In genomic region chr16:1326946-1327618, GRCh38 we compare ENCODE assay signal across 22 cellular contexts. TPM values are rescaled to one million over a fixed set of nuclear protein-coding genes. Genes with fewer than 3 reads are reported as not detected.
DNase-seq lines count a peak whose midpoint lies in the region; ATAC-seq and TF ChIP-seq lines count a peak whose summit lies in the region.
"Had no signal": no experiment of that assay in that cellular context is flagged by ENCODE, and none has a peak within 500 bp of the region (broad histone marks: within the 10 kb centered on the region; RNA-seq: fewer than 3 reads in every experiment).

No MANE protein-coding gene starts in this region.

- H3K4me2 ChIP-seq in H9 (ENCODE audit: insufficient read depth, insufficient read length, low read length) = no peak overlapping the region
- no peak overlapping the region for H3K4me2 ChIP-seq in OCI-LY1 (ENCODE audit: low read length)
- no peak overlapping the region for H3K4me2 ChIP-seq in neuronal stem cell (ENCODE audit: insufficient read depth, low read length, poor library complexity, severe bottlenecking)
- H3K4me2 ChIP-seq: SK-N-SH had no signal

- no peak overlapping the region for H3K4me3 Mint-ChIP-seq in H9
- H3K4me3 Mint-ChIP-seq in brain = no peak overlapping the region
- no peak overlapping the region for H3K4me3 Mint-ChIP-seq in activated CD4-positive, alpha-beta T cell treated with anti-CD3 and anti-CD28 coated beads, Interleukin-2, amount 10 ng/mL, durations not matched to agents 7 days and 5 days
- H3K4me3 Mint-ChIP-seq in activated naive CD4-positive, alpha-beta T cell treated with anti-CD3 and anti-CD28 coated beads for 36 hours = no peak overlapping the region

- TF ChIP-seq CTCF in H9 (conservative IDR thresholded peaks at IDR 0.05) (no peak), OCI-LY1 (IDR thresholded peaks at IDR 0.05; ENCODE audit: low read length) (no peak), brain (conservative IDR thresholded peaks at IDR 0.05) (no peak)

- H2BK5ac ChIP-seq in H9 (ENCODE audit: insufficient read length, low read length) = no peak overlapping the region
- H2BK5ac ChIP-seq in neuronal stem cell (ENCODE audit: low read length) = no peak overlapping the region

- peak overlapping the region in 1 of 3 experiments; percentile 57; a peak in 2 of 7 replicates for H3K27ac Mint-ChIP-seq in H9
- H3K27ac Mint-ChIP-seq in brain = peak overlapping the region in 3 of 5 experiments; percentile 37 to 70 (median 64)
- H3K27ac Mint-ChIP-seq in activated CD4-positive, alpha-beta T cell treated with anti-CD3 and anti-CD28 coated beads, Interleukin-2, amount 10 ng/mL, durations not matched to agents 7 days and 5 days = no peak overlapping the region
- H3K27ac Mint-ChIP-seq in activated naive CD4-positive, alpha-beta T cell treated with anti-CD3 and anti-CD28 coated beads for 36 hours = no peak overlapping the region
- H3K27ac Mint-ChIP-seq: CD4-positive, CD25-positive, alpha-beta regulatory T cell had no signal

- CTCF ChIA-PET in activated CD4-positive, alpha-beta T cell treated with anti-CD3 and anti-CD28 coated beads, Interleukin-2, amount 10 ng/mL, durations not matched to agents 7 days and 5 days (lab: Charles Lee) = interaction anchor here (1.5 kb wide), 1 partner anchor 40 kb away, joined by 3 read pairs; no protein-coding TSS in a partner anchor
- CTCF ChIA-PET in activated naive CD4-positive, alpha-beta T cell treated with anti-CD3 and anti-CD28 coated beads for 36 hours (lab: Charles Lee) = no interaction called here

- H3K23ac ChIP-seq in H9 (ENCODE audit: insufficient read length, low read depth, low read length) (no peak overlapping the region), neuronal stem cell (ENCODE audit: low read depth, low read length, poor library complexity) (no peak overlapping the region)

- no peak for DNase-seq in H9
- no peak for DNase-seq in neuronal stem cell (ENCODE audit: low spot score)
- no peak for DNase-seq in activated CD4-positive, alpha-beta T cell treated with anti-CD3 and anti-CD28 coated beads, Interleukin-2, amount 10 ng/mL, durations not matched to agents 7 days and 5 days
- DNase-seq in activated naive CD4-positive, alpha-beta T cell treated with anti-CD3 and anti-CD28 coated beads for 36 hours = no peak
- DNase-seq in Kasumi-1 (lab: John Stamatoyannopoulos, UW) = no peak
- DNase-seq: ACHN; AML-193; Caco-2; CD4-positive, CD25-positive, alpha-beta regulatory T cell; DMS153; GF-D8; KG1; NCI-H187 treated with DMSO at 0.1 percent for 48 hours; NCI-H226; NCI-H524 treated with DMSO at 0.1 percent for 48 hours; SHP77 treated with DMSO at 0.1 percent for 48 hours; SK-N-SH had no signal

- H4K8ac ChIP-seq in H9 (replicated peaks; ENCODE audit: insufficient read length, low read depth, low read length) = no peak overlapping the region
- no peak overlapping the region for H4K8ac ChIP-seq in neuronal stem cell (ENCODE audit: low read depth, low read length)

- H2BK12ac ChIP-seq in H9 (ENCODE audit: insufficient read length, low read depth, low read length) (no peak overlapping the region), neuronal stem cell (ENCODE audit: low read length) (no peak overlapping the region)

- H3K4me3 ChIP-seq in OCI-LY1 (ENCODE audit: low read depth, low read length, poor library complexity, severe bottlenecking) = no peak overlapping the region
- no peak overlapping the region for H3K4me3 ChIP-seq in neuronal stem cell (ENCODE audit: low read length in 2 of 2)

- no peak overlapping the region for H2AK5ac ChIP-seq in H9 (ENCODE audit: insufficient read length, low read length)
- H2AK5ac ChIP-seq in neuronal stem cell (ENCODE audit: low read depth, low read length) = peak overlapping the region; percentile 3

- H3K18ac ChIP-seq in H9 (ENCODE audit: insufficient read length, low read depth, low read length) (no peak overlapping the region), neuronal stem cell (ENCODE audit: low read length) (peak overlapping the region; percentile 60)

- no peak overlapping the region for H3K56ac ChIP-seq in H9 (ENCODE audit: insufficient read length, low read depth, low read length)

- H3K9me3 ChIP-seq in H9 (ENCODE audit: control insufficient read depth, low read depth, low read length) (no peaks in the 10 kb centered on the region), OCI-LY1 (ENCODE audit: low read length) (no peaks in the 10 kb centered on the region), neuronal stem cell (replicated peaks in 1 of 2; ENCODE audit: control insufficient read depth in 2 of 2, insufficient read depth in 1 of 2, low read depth in 1 of 2, low read length in 2 of 2) (peaks cover 6 to 7% of the 10 kb centered on the region in 2 donors)
- H3K9me3 ChIP-seq: Caco-2, SK-N-SH had no signal

- H3K27ac ChIP-seq in H9 (ENCODE audit: insufficient read length, low read depth, low read length) (no peak overlapping the region), OCI-LY1 (ENCODE audit: low read depth, low read length, poor library complexity, severe bottlenecking) (peak overlapping the region; percentile 68), neuronal stem cell (replicated peaks; ENCODE audit: low read length) (peak overlapping the region; percentile 51)

- H3K23me2 ChIP-seq in H9 (ENCODE audit: insufficient read length, low read depth, low read length, poor library complexity, severe bottlenecking) = peaks cover 3% of the 10 kb centered on the region

- H2BK20ac ChIP-seq in H9 (ENCODE audit: low read depth, low read length, poor library complexity, severe bottlenecking) = no peak overlapping the region

- no peaks in the 10 kb centered on the region for H3K9me3 Mint-ChIP-seq in H9
- H3K9me3 Mint-ChIP-seq in brain = no peaks in the 10 kb centered on the region
- H3K9me3 Mint-ChIP-seq in activated CD4-positive, alpha-beta T cell treated with anti-CD3 and anti-CD28 coated beads, Interleukin-2, amount 10 ng/mL, durations not matched to agents 7 days and 5 days = no peaks in the 10 kb centered on the region
- no peaks in the 10 kb centered on the region for H3K9me3 Mint-ChIP-seq in activated naive CD4-positive, alpha-beta T cell treated with anti-CD3 and anti-CD28 coated beads for 36 hours
- H3K9me3 Mint-ChIP-seq: CD4-positive, CD25-positive, alpha-beta regulatory T cell had no signal

- H2BK15ac ChIP-seq in H9 (ENCODE audit: low read depth, low read length) (0 out of 2 replicates have a peak overlapping the region, but pooled peaks have one; percentile 9), neuronal stem cell (ENCODE audit: low read length) (no peak overlapping the region)

- no peak overlapping the region for H4K5ac ChIP-seq in H9 (ENCODE audit: insufficient read length, low read depth, low read length)

- H3T11ph ChIP-seq in H9 (ENCODE audit: low read length) = no peak overlapping the region

- no peaks in the 10 kb centered on the region for H3K27me3 ChIP-seq in H9 (ENCODE audit: insufficient read depth, low read length)
- no peaks in the 10 kb centered on the region for H3K27me3 ChIP-seq in OCI-LY1 (ENCODE audit: insufficient read depth, low read length)
- H3K27me3 ChIP-seq in neuronal stem cell (ENCODE audit: control insufficient read depth in 3 of 3, insufficient read depth in 3 of 3, low read depth in 1 of 3, low read length in 3 of 3) = peaks cover 0 to 12% (median 1%) of the 10 kb centered on the region in 3 experiments

- H2AFZ ChIP-seq in H9 (ENCODE audit: low read length) = no peak overlapping the region
- H2AFZ ChIP-seq in OCI-LY1 (ENCODE audit: low read length) = no peak overlapping the region
- H2AFZ ChIP-seq in neuronal stem cell (ENCODE audit: low read length) = no peak overlapping the region

- H2BK120ac ChIP-seq in H9 (ENCODE audit: low read depth, low read length, poor library complexity, severe bottlenecking) (no peak overlapping the region), neuronal stem cell (ENCODE audit: low read depth, low read length) (no peak overlapping the region)

- H3K4ac ChIP-seq in H9 (ENCODE audit: low read depth, low read length) (no peak overlapping the region), neuronal stem cell (ENCODE audit: low read length) (no peak overlapping the region)

- WGBS in H9 (ENCODE audit: extremely low coverage, insufficient read length, low lambda C conversion rate) = no CpG with 5 or more reads among the region's 17 CpGs
- no CpG with 5 or more reads among the region's 17 CpGs for WGBS in neuronal stem cell (ENCODE audit: extremely low coverage in 2 of 2, insufficient read length in 2 of 2, insufficient replicate concordance in 1 of 2), 2 donors

- no peaks in the 10 kb centered on the region for H3K4me1 ChIP-seq in H9 (ENCODE audit: insufficient read depth, low read length)
- H3K4me1 ChIP-seq in OCI-LY1 (ENCODE audit: insufficient read depth, low read length, severe bottlenecking) = peaks cover 38% of the 10 kb centered on the region
- H3K4me1 ChIP-seq in neuronal stem cell (ENCODE audit: control insufficient read depth in 2 of 2, insufficient read depth in 1 of 2, low read depth in 1 of 2, low read length in 2 of 2) = peaks cover 14 to 15% of the 10 kb centered on the region in 2 donors
- H3K4me1 ChIP-seq: Caco-2 had no signal

- intact Hi-C loops in activated naive CD4-positive, alpha-beta T cell treated with anti-CD3 and anti-CD28 coated beads for 36 hours (cut with micrococcal nuclease) = no loop called here

- ATAC-seq in HG03108 (IDR thresholded peaks at IDR 0.05; ENCODE audit: unreplicated experiment) = no peak
- ATAC-seq: HCT116, Panc1 had no signal

- H4K91ac ChIP-seq in H9 (ENCODE audit: insufficient read length, low read depth, low read length) (peak overlapping the region; percentile 46), neuronal stem cell (ENCODE audit: low read depth, low read length, poor library complexity) (no peak overlapping the region)

- H4K20me1 ChIP-seq in H9 (ENCODE audit: control insufficient read depth, insufficient read depth, insufficient read length) (no peaks in the 10 kb centered on the region), OCI-LY1 (ENCODE audit: insufficient read depth, low read length) (no peaks in the 10 kb centered on the region)

- no peaks in the 10 kb centered on the region for H3K9me2 ChIP-seq in OCI-LY1 (ENCODE audit: low read depth, low read length)
- H3K9me2 ChIP-seq: SK-N-SH had no signal

- H3K36me3 ChIP-seq in OCI-LY1 (ENCODE audit: insufficient read depth, low read length) = peaks cover 32% of the 10 kb centered on the region
- H3K36me3 ChIP-seq in neuronal stem cell (replicated peaks in 1 of 2; ENCODE audit: control insufficient read depth in 2 of 2, insufficient read depth in 2 of 2, low read length in 2 of 2) = peaks cover 19 to 35% of the 10 kb centered on the region in 2 donors

- peaks cover 3% of the 10 kb centered on the region for H3K27me3 Mint-ChIP-seq in H9 (ENCODE audit: low read depth)
- H3K27me3 Mint-ChIP-seq in brain = peaks cover 18% of the 10 kb centered on the region
- H3K27me3 Mint-ChIP-seq in activated CD4-positive, alpha-beta T cell treated with anti-CD3 and anti-CD28 coated beads, Interleukin-2, amount 10 ng/mL, durations not matched to agents 7 days and 5 days = peaks cover 7% of the 10 kb centered on the region
- H3K27me3 Mint-ChIP-seq in activated naive CD4-positive, alpha-beta T cell treated with anti-CD3 and anti-CD28 coated beads for 36 hours (ENCODE audit: low read depth) = peaks cover 9% of the 10 kb centered on the region

- H3K14ac ChIP-seq in H9 (ENCODE audit: insufficient read depth, low read length) = no peak overlapping the region; the same call in 1 of the 2 replicates
- H3K14ac ChIP-seq in neuronal stem cell (ENCODE audit: low read length) = no peak overlapping the region

- H3K79me2 ChIP-seq in H9 (ENCODE audit: insufficient read depth, low read length) (no peaks in the 10 kb centered on the region), OCI-LY1 (ENCODE audit: insufficient read depth, low read length) (no peaks in the 10 kb centered on the region)

- no peaks in the 10 kb centered on the region for H3F3A ChIP-seq in OCI-LY1 (ENCODE audit: insufficient read depth, low read length)

- H3K36me3 Mint-ChIP-seq in H9 (ENCODE audit: insufficient read depth in 1 of 3, low read depth in 3 of 3) = peaks cover 2 to 30% (median 17%) of the 10 kb centered on the region in 3 experiments
- H3K36me3 Mint-ChIP-seq in brain = peaks cover 21% of the 10 kb centered on the region
- peaks cover 14% of the 10 kb centered on the region for H3K36me3 Mint-ChIP-seq in activated CD4-positive, alpha-beta T cell treated with anti-CD3 and anti-CD28 coated beads, Interleukin-2, amount 10 ng/mL, durations not matched to agents 7 days and 5 days (ENCODE audit: low read depth)
- H3K36me3 Mint-ChIP-seq in activated naive CD4-positive, alpha-beta T cell treated with anti-CD3 and anti-CD28 coated beads for 36 hours (ENCODE audit: low read depth) = peaks cover 10% of the 10 kb centered on the region

- POLR2A ChIA-PET in activated CD4-positive, alpha-beta T cell treated with anti-CD3 and anti-CD28 coated beads, Interleukin-2, amount 10 ng/mL, durations not matched to agents 7 days and 5 days (lab: Charles Lee) = no interaction called here

- no peaks in the 10 kb centered on the region for H3K79me1 ChIP-seq in H9 (ENCODE audit: insufficient read depth, low read depth, low read length, poor library complexity, severe bottlenecking)
- H3K79me1 ChIP-seq in neuronal stem cell (ENCODE audit: low read depth, low read length) = peaks cover 3% of the 10 kb centered on the region

- H3K9ac ChIP-seq in H9 (ENCODE audit: extremely low read depth, insufficient read length, low read length) (no peak overlapping the region), OCI-LY1 (ENCODE audit: low read length) (no peak overlapping the region), neuronal stem cell (ENCODE audit: low read depth, low read length, poor library complexity) (no peak overlapping the region)
- H3K9ac ChIP-seq: SK-N-SH had no signal

- H3K4me1 Mint-ChIP-seq in H9 = peaks cover 7 to 13% of the 10 kb centered on the region in 2 experiments
- H3K4me1 Mint-ChIP-seq in brain = peaks cover 5% of the 10 kb centered on the region
- peaks cover 10% of the 10 kb centered on the region for H3K4me1 Mint-ChIP-seq in activated CD4-positive, alpha-beta T cell treated with anti-CD3 and anti-CD28 coated beads, Interleukin-2, amount 10 ng/mL, durations not matched to agents 7 days and 5 days
- peaks cover 9% of the 10 kb centered on the region for H3K4me1 Mint-ChIP-seq in activated naive CD4-positive, alpha-beta T cell treated with anti-CD3 and anti-CD28 coated beads for 36 hours (ENCODE audit: low read depth)

RNA-seq across cellular contexts. Expression of gene BAIAP3, which starts 6.4 kb away (rescaled TPM):
- total RNA-seq in H9 (2021) = 5.9 and 6.8 TPM in 2 replicates
- polyA plus RNA-seq in brain (ENCODE audit: insufficient read depth, low read depth, low replicate concordance) = 42.8 TPM
- polyA plus RNA-seq in neuronal stem cell (2013, experiment 1 of 2) = 3.1 TPM
- 2.9 TPM for polyA plus RNA-seq in neuronal stem cell (2013, experiment 2 of 2)
- 1 to 10 TPM in 1 of 2 experiments, under 1 TPM in 1; 0.83 to 1.6 TPM for total RNA-seq in activated CD4-positive, alpha-beta T cell treated with anti-CD3 and anti-CD28 coated beads, Interleukin-2, amount 10 ng/mL, durations not matched to agents 7 days and 5 days
- total RNA-seq in activated naive CD4-positive, alpha-beta T cell treated with anti-CD3 and anti-CD28 coated beads for 36 hours = under 1 TPM; 0.10 to 0.37 TPM

RNA-seq across cellular contexts. Expression of gene UBE2I, which starts 17.6 kb away (rescaled TPM):
- 286 and 290 TPM in 2 replicates for total RNA-seq in H9 (2021)
- 240 TPM for polyA plus RNA-seq in brain (ENCODE audit: insufficient read depth, low read depth, low replicate concordance)
- polyA plus RNA-seq in neuronal stem cell (2013, experiment 1 of 2) = 253 TPM
- polyA plus RNA-seq in neuronal stem cell (2013, experiment 2 of 2) = 258 TPM
- 100 to 1,000 TPM; 204 to 222 TPM for total RNA-seq in activated CD4-positive, alpha-beta T cell treated with anti-CD3 and anti-CD28 coated beads, Interleukin-2, amount 10 ng/mL, durations not matched to agents 7 days and 5 days
- 100 to 1,000 TPM; 273 to 297 TPM for total RNA-seq in activated naive CD4-positive, alpha-beta T cell treated with anti-CD3 and anti-CD28 coated beads for 36 hours

RNA-seq across cellular contexts. Expression of gene TSR3, which starts 24.6 kb away (rescaled TPM):
- total RNA-seq in H9 (2021) = 58.8 and 65.0 TPM in 2 replicates
- 81.3 TPM for polyA plus RNA-seq in brain (ENCODE audit: insufficient read depth, low read depth, low replicate concordance)
- polyA plus RNA-seq in neuronal stem cell (2013, experiment 1 of 2) = 32.4 TPM
- polyA plus RNA-seq in neuronal stem cell (2013, experiment 2 of 2) = 29.6 TPM
- 10 to 100 TPM; 33.8 to 43.7 TPM for total RNA-seq in activated CD4-positive, alpha-beta T cell treated with anti-CD3 and anti-CD28 coated beads, Interleukin-2, amount 10 ng/mL, durations not matched to agents 7 days and 5 days
- total RNA-seq in activated naive CD4-positive, alpha-beta T cell treated with anti-CD3 and anti-CD28 coated beads for 36 hours = 10 to 100 TPM; 48.5 to 50.7 TPM

RNA-seq across cellular contexts. Expression of gene GNPTG, which starts 24.6 kb away (rescaled TPM):
- total RNA-seq in H9 (2021) = 29.4 and 29.7 TPM in 2 replicates
- polyA plus RNA-seq in brain (ENCODE audit: insufficient read depth, low read depth, low replicate concordance) = 82.2 TPM
- polyA plus RNA-seq in neuronal stem cell (2013, experiment 1 of 2) = 14.7 TPM
- polyA plus RNA-seq in neuronal stem cell (2013, experiment 2 of 2) = 13.2 TPM
- 10 to 100 TPM; 34.3 to 36.9 TPM for total RNA-seq in activated CD4-positive, alpha-beta T cell treated with anti-CD3 and anti-CD28 coated beads, Interleukin-2, amount 10 ng/mL, durations not matched to agents 7 days and 5 days
- 10 to 100 TPM; 15.9 to 17.3 TPM for total RNA-seq in activated naive CD4-positive, alpha-beta T cell treated with anti-CD3 and anti-CD28 coated beads for 36 hours

Comparison
In these comparisons a context has a peak if more than half of its experiments do, and no peak if none do; other contexts are left out.
1. H3K27ac Mint-ChIP-seq: peak in brain (3 of 5); none in activated CD4-positive, alpha-beta T cell treated with anti-CD3 and anti-CD28 coated beads, Interleukin-2, amount 10 ng/mL, durations not matched to agents 7 days and 5 days (single experiment) and activated naive CD4-positive, alpha-beta T cell treated with anti-CD3 and anti-CD28 coated beads for 36 hours (single experiment).